Comparison of ENCODE assay signal across 2 cellular contexts in genomic region chr4:77147400-77147782, GRCh38.
A peak's percentile ranks its signal among the peaks of the same experiment; 100 is the strongest.
TF ChIP-seq lines count a peak whose summit lies in the region.

No MANE protein-coding gene starts in this region.

TF ChIP-seq in HEK293, 187 proteins besides CTCF, POLR2A, EP300 and RAD21 (continued from another document):
- TF ChIP-seq PRDM10 (tag by site-specific recombination; IDR thresholded peaks at IDR 0.05) (peak; percentile 60), ZNF677 (tag by site-specific recombination; IDR thresholded peaks at IDR 0.05) (no peak)

TF ChIP-seq in SK-N-SH, 30 proteins besides CTCF, POLR2A, EP300 and RAD21 (continued from another document):
- TF ChIP-seq USF2 (IDR thresholded peaks at IDR 0.05; ENCODE audit: borderline replicate concordance, low read depth, low read length): no peak
- TF ChIP-seq MXI1 (IDR thresholded peaks at IDR 0.05; ENCODE audit: low read depth, low read length): no peak
- TF ChIP-seq EZH2phosphoT487 (IDR thresholded peaks at IDR 0.05; ENCODE audit: borderline replicate concordance, low read depth): no peak
- no peak for TF ChIP-seq JUND (IDR thresholded peaks at IDR 0.05)
- TF ChIP-seq RXRA (IDR thresholded peaks at IDR 0.05; ENCODE audit: borderline replicate concordance, low read depth): no peak
- TF ChIP-seq MEF2A (IDR thresholded peaks at IDR 0.05; ENCODE audit: borderline replicate concordance, low read depth): no peak
- no peak for TF ChIP-seq SIN3A (IDR thresholded peaks at IDR 0.05; ENCODE audit: borderline replicate concordance, low read depth, low read length)
- no peak for TF ChIP-seq FOXJ3 (CRISPR knock-in tag; IDR thresholded peaks at IDR 0.05)
- TF ChIP-seq TCF12 (IDR thresholded peaks at IDR 0.05): no peak
- no peak for TF ChIP-seq CHD2 (IDR thresholded peaks at IDR 0.05; ENCODE audit: low read length, partially characterized antibody)
TF ChIP-seq in SK-N-SH: peak in this region for 0.
